9 cellular contexts compared by ENCODE assay signal in the genomic region with DNA sequence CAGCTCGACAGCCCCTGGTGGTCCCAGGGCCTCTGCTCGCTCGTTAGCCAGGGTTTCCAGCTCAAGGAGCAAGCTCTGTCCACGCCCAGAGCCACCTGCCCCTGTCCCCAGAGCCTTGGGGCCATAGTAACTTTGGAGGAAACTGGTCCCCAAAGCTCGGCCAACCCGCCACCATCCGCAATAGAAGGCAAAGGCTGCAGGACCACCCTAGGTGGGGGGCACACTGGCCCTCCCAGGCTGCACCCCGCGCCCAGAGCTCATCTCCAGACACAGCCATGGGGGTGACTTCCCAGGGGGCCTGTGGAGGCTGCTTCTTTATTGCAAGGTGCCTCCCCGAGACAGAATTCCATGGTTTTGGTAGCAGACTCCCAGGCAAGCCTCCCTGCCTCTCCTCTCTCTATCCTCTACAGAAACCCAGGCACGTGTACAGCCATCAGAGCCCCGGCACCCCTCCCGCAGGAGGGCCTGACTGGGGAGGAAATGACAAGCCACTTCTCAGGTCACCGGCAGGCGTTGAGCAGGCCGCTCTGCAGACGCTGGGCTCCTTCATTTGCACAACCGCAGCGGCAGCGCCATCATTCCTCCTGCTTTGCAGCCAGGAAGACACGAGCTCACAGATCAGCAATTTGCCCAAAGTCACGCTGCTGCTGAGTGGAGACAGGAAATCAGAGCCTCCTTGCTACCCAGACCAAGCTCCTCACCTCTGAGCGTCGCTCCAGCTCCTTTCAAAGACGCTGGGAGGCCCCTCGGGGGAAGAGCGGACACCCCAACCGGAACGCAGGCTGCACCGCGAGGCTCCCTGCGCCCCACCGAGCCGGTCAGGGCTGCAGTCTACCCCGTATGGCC.
A peak's percentile ranks its signal among the peaks of the same experiment; 100 is the strongest.
DNase-seq lines count a peak whose midpoint lies in the region; ATAC-seq and TF ChIP-seq lines count a peak whose summit lies in the region.
"Had no signal": no experiment of that assay in that cellular context is flagged by ENCODE, and none has a peak within 500 bp of the region (broad histone marks: within the 10 kb centered on the region; RNA-seq: fewer than 3 reads in every experiment).

No MANE protein-coding gene starts in this region.

- DNase-seq in activated CD4-positive, alpha-beta T cell treated with anti-CD3 and anti-CD28 coated beads, Interleukin-2, amount 50 U/mL, for 1 hour = peak; percentile 11
- DNase-seq in fibroblast of pulmonary artery (ENCODE audit: low read depth) (peak; percentile 11), smooth muscle cell (lab: John Stamatoyannopoulos, UW; ENCODE audit: unreplicated experiment) (no peak), HUDEP-2 (lab: John Stamatoyannopoulos, UW; ENCODE audit: unreplicated experiment in 76 of 76) (no peak), NCI-H510A (lab: John Stamatoyannopoulos, UW) (no peak)

- no peak overlapping the region for H3K9ac ChIP-seq in rectal smooth muscle tissue (ENCODE audit: low read length)
- H3K9ac ChIP-seq in smooth muscle cell (ENCODE audit: low read depth) = no peak overlapping the region

- H3K36me3 ChIP-seq in rectal smooth muscle tissue (ENCODE audit: control insufficient read depth, insufficient read depth, low read length) = no peaks in the 10 kb centered on the region
- H3K36me3 ChIP-seq in smooth muscle cell (ENCODE audit: low read depth) = no peaks in the 10 kb centered on the region

- H3K9me3 ChIP-seq in smooth muscle cell (replicated peaks; ENCODE audit: low read depth) = no peaks in the 10 kb centered on the region

- no peak overlapping the region for H3K4me3 ChIP-seq in fibroblast of pulmonary artery (replicated peaks; ENCODE audit: low read depth, low read length)
- no peak overlapping the region for H3K4me3 ChIP-seq in rectal smooth muscle tissue (ENCODE audit: low read length)
- no peak overlapping the region for H3K4me3 ChIP-seq in smooth muscle cell

- H4K20me1 ChIP-seq in smooth muscle cell (ENCODE audit: low read depth) = no peaks in the 10 kb centered on the region

- TF ChIP-seq CTCF in fibroblast of pulmonary artery (IDR thresholded peaks at IDR 0.05; ENCODE audit: low read length, missing control alignments) = no peak
- no peak for TF ChIP-seq CTCF in smooth muscle cell (IDR thresholded peaks at IDR 0.05; ENCODE audit: borderline replicate concordance, insufficient read depth, poor library complexity, severe bottlenecking)

- WGBS in smooth muscle cell (ENCODE audit: low lambda C conversion rate) = 89% methylated on average over 35 of the region's 35 CpGs

- no peak overlapping the region for H2AFZ ChIP-seq in smooth muscle cell (ENCODE audit: low read depth)

- H3K27ac ChIP-seq in rectal smooth muscle tissue (ENCODE audit: low read depth, low read length) (peak overlapping the region; percentile 6), smooth muscle cell (ENCODE audit: low read depth) (no peak overlapping the region)
- H3K27ac ChIP-seq: epithelial cell of prostate had no signal

- no peaks in the 10 kb centered on the region for H3K27me3 ChIP-seq in rectal smooth muscle tissue (ENCODE audit: control insufficient read depth, insufficient read depth, low read length)
- H3K27me3 ChIP-seq in smooth muscle cell (ENCODE audit: low read depth) = no peaks in the 10 kb centered on the region

- ATAC-seq in GM18909 (IDR thresholded peaks at IDR 0.05; ENCODE audit: poor library complexity, unreplicated experiment) (peak; percentile 51), GM18498 (IDR thresholded peaks at IDR 0.05; ENCODE audit: unreplicated experiment) (no peak)

- H3F3A ChIP-seq in smooth muscle cell (ENCODE audit: low read depth) = no peaks in the 10 kb centered on the region

- H3K4me1 ChIP-seq in rectal smooth muscle tissue (ENCODE audit: control insufficient read depth, insufficient read depth, low read length) (peaks cover 9% of the 10 kb centered on the region), smooth muscle cell (ENCODE audit: low read depth) (no peaks in the 10 kb centered on the region)

- no peak overlapping the region for H3K4me2 ChIP-seq in smooth muscle cell

- H3K79me2 ChIP-seq in smooth muscle cell (ENCODE audit: low read depth) = no peaks in the 10 kb centered on the region

Comparison
In these comparisons a context has a peak if more than half of its experiments do, and no peak if none do; other contexts are left out.
1. DNase-seq: peak in activated CD4-positive, alpha-beta T cell treated with anti-CD3 and anti-CD28 coated beads, Interleukin-2, amount 50 U/mL, for 1 hour (single experiment) and fibroblast of pulmonary artery (single experiment); none in smooth muscle cell (single experiment), HUDEP-2 (0 of 76) and NCI-H510A (single experiment).